17 cellular contexts compared by ENCODE assay signal in genomic region chr10:49081532-49082275, GRCh38. TPM values are rescaled to one million over a fixed set of nuclear protein-coding genes. Genes with fewer than 3 reads are reported as not detected.
A peak's percentile ranks its signal among the peaks of the same experiment; 100 is the strongest.
DNase-seq lines count a peak whose midpoint lies in the region; ATAC-seq and TF ChIP-seq lines count a peak whose summit lies in the region.
"Had no signal": no experiment of that assay in that cellular context is flagged by ENCODE, and none has a peak within 500 bp of the region (broad histone marks: within the 10 kb centered on the region; RNA-seq: fewer than 3 reads in every experiment).

No MANE protein-coding gene starts in this region.

- H3K27me3 Mint-ChIP-seq in glutamatergic neuron (ENCODE audit: unreplicated experiment), result no peaks in the 10 kb centered on the region

- H3K36me3 ChIP-seq in lung (ENCODE audit: control insufficient read depth in 2 of 2, insufficient read depth in 2 of 2, low read length in 2 of 2), result no peaks in the 10 kb centered on the region
- H3K36me3 ChIP-seq: WERI-Rb-1 had no signal

- H3K4me3 ChIP-seq in AG10803 (ENCODE audit: low read length) (no peak overlapping the region), lung (no peak overlapping the region)

- peaks cover 5% of the 10 kb centered on the region for H3K9me3 Mint-ChIP-seq in glutamatergic neuron (ENCODE audit: unreplicated experiment)

- H3K36me3 Mint-ChIP-seq in glutamatergic neuron (ENCODE audit: unreplicated experiment), result peaks cover 5% of the 10 kb centered on the region

- peak overlapping the region; percentile 59 for H3K27ac Mint-ChIP-seq in glutamatergic neuron (ENCODE audit: unreplicated experiment)

- H3K9me3 ChIP-seq in lung (ENCODE audit: control insufficient read depth in 2 of 2, insufficient read depth in 1 of 2, low read length in 1 of 2), result no peaks in the 10 kb centered on the region

- peak overlapping the region; percentile 28 to 32 for H3K27ac ChIP-seq in lung (ENCODE audit: low read depth in 1 of 2, low read length in 1 of 2)
- H3K27ac ChIP-seq: parathyroid adenoma, WERI-Rb-1 had no signal

- peaks cover 9 to 10% of the 10 kb centered on the region in 2 donors for H3K4me1 ChIP-seq in lung (ENCODE audit: control insufficient read depth in 2 of 2, insufficient read depth in 2 of 2, low read length in 2 of 2)

- TF ChIP-seq CTCF in AG10803 (conservative IDR thresholded peaks at IDR 0.05; ENCODE audit: low read length) (no peak), glutamatergic neuron (IDR thresholded peaks at IDR 0.05; ENCODE audit: partially characterized antibody, unreplicated experiment) (no peak), lung (IDR thresholded peaks at IDR 0.05; ENCODE audit: control extremely low read depth, extremely low read depth) (no peak)

- H3K4me1 Mint-ChIP-seq in glutamatergic neuron (ENCODE audit: low read depth, unreplicated experiment), result peaks cover 27% of the 10 kb centered on the region

- 77 to 78% methylated on average over 9 of the region's 9 CpGs for WGBS in lung, 2 donors

- H3K4me3 Mint-ChIP-seq in glutamatergic neuron (ENCODE audit: unreplicated experiment), result no peak overlapping the region

- ATAC-seq in lung (ENCODE audit: insufficient read depth, low FRiP score) (no peak), GM18520 (IDR thresholded peaks at IDR 0.05; ENCODE audit: unreplicated experiment) (no peak)
- ATAC-seq: stimulated activated naive CD8-positive, alpha-beta T cell treated with anti-CD3 and anti-CD28 coated beads, Interleukin-15, Interleukin-2, amounts not matched to agents 100 U/mL and 50 U/mL, for 24 hours had no signal

- DNase-seq in AG10803 (ENCODE audit: low read depth), result peak; percentile 62
- peak; percentile 17 for DNase-seq in RPMI7951 (ENCODE audit: low read depth)
- no peak for DNase-seq in glutamatergic neuron
- DNase-seq in lung (ENCODE audit: low spot score), result no peak
- no peak for DNase-seq in NCI-H82 (lab: John Stamatoyannopoulos, UW)
- DNase-seq in NCI-H526 treated with DMSO at 0.1 percent for 48 hours (lab: John Stamatoyannopoulos, UW), result no peak
- DNase-seq in stimulated activated CD4-positive, alpha-beta T cell treated with anti-CD3 and anti-CD28 coated beads, Interleukin-4, amount 100 ng/mL, for 24 hours, result no peak
- DNase-seq: activated T-cell treated with anti-CD3 and anti-CD28 coated beads, Interleukin-2, amount 50 U/mL, for 1 hour; NCI-H510A; SIG-M5; stimulated activated CD4-positive, alpha-beta T cell treated with anti-CD3 and anti-CD28 coated beads, Interleukin-4, amount 100 ng/mL, for 1 hour; stimulated activated naive CD8-positive, alpha-beta T cell treated with anti-CD3 and anti-CD28 coated beads, Interleukin-15, Interleukin-2, amounts not matched to agents 100 U/mL and 50 U/mL, for 24 hours; WERI-Rb-1 had no signal

- no peaks in the 10 kb centered on the region for H3K27me3 ChIP-seq in lung (ENCODE audit: control insufficient read depth, insufficient read depth)

RNA-seq across cellular contexts. Expression of gene VSTM4, which starts 33.6 kb away (rescaled TPM):
- total RNA-seq in RPMI7951 (2014; rRNA removed; shearing (Covaris generic)), result under 0.01 and 0.12 TPM in 2 replicates
- 2.0 TPM for total RNA-seq in glutamatergic neuron (ENCODE audit: unreplicated experiment)
- 10 to 100 TPM; 10.9 to 49.4 TPM for total RNA-seq in lung
- polyA plus RNA-seq in lung, result 1 to 10 TPM; 2.9 to 3.4 TPM

RNA-seq across cellular contexts. Expression of gene FAM170B, which starts 52.1 kb away (rescaled TPM):
- total RNA-seq in RPMI7951 (2014; rRNA removed; shearing (Covaris generic)), result not detected in 2 replicates
- total RNA-seq in glutamatergic neuron (ENCODE audit: unreplicated experiment) (not detected), lung (under 1 TPM in 1 of 2 donors, not detected in 1; 0.34 TPM)
- polyA plus RNA-seq in lung, result under 1 TPM in 1 of 2 donors, not detected in 1; 0.13 TPM
- total RNA-seq: bronchial epithelial cell had no signal
- polyA plus RNA-seq: esophagus had no signal

Comparison
In these comparisons a context has a peak if more than half of its experiments do, and no peak if none do; other contexts are left out.
1. DNase-seq: peak in AG10803 (single experiment) and RPMI7951 (single experiment); none in glutamatergic neuron (single experiment), lung (single experiment), NCI-H82 (single experiment), NCI-H526 treated with DMSO at 0.1 percent for 48 hours (single experiment) and stimulated activated CD4-positive, alpha-beta T cell treated with anti-CD3 and anti-CD28 coated beads, Interleukin-4, amount 100 ng/mL, for 24 hours (single experiment).